In the genomic region with DNA sequence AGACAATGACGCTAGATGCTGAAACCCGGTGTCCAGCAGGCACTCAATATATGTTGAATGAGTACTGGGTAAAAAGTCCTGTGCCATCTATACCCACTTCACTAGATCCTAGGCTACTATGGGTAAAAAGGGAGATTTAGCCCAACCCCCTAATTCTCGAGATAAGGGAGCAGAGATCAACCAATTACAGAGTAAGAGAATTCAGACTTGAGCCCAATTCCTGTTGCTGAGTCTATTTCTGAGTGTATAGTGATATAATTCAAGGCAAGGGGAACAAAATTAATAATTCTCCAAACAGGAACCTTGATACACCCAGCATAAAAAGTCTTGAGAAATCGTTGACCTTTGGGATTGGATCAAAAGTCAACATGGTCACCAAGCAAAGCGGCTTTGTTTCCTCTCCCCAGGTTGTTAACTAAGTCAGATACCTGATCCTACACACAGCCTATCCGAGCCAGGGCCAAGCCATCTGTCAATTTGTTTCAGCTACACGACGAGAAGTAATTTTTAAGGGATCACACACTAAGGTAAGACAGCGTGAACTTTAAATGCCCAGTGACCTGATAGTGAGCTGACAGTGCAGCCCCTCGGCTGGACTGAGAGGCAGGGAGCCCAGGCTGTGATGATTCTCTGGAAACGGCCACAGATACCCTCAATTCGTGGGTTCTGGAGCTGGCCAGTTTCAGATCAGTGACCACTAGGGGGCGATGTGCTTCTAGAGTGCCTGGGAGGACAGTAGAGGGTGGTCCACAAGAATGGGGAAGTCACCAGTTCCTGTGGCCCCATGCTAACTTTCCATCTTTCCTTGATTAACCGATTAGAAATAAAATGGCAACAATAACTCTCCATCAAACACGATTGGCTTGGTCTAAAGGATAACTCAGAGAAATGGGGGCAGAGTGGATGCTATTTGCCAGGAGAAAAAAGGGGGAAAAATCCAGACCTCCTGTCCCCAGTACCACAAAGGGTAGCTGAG, we compare ENCODE assay signal across 1 cellular context.
TF ChIP-seq lines count a peak whose summit lies in the region.

No MANE protein-coding gene starts in this region.

TF ChIP-seq in HepG2, 621 proteins besides CTCF, POLR2A, EP300 and RAD21 (continued from another document and continues in another):
- TF ChIP-seq, protein P1, sequence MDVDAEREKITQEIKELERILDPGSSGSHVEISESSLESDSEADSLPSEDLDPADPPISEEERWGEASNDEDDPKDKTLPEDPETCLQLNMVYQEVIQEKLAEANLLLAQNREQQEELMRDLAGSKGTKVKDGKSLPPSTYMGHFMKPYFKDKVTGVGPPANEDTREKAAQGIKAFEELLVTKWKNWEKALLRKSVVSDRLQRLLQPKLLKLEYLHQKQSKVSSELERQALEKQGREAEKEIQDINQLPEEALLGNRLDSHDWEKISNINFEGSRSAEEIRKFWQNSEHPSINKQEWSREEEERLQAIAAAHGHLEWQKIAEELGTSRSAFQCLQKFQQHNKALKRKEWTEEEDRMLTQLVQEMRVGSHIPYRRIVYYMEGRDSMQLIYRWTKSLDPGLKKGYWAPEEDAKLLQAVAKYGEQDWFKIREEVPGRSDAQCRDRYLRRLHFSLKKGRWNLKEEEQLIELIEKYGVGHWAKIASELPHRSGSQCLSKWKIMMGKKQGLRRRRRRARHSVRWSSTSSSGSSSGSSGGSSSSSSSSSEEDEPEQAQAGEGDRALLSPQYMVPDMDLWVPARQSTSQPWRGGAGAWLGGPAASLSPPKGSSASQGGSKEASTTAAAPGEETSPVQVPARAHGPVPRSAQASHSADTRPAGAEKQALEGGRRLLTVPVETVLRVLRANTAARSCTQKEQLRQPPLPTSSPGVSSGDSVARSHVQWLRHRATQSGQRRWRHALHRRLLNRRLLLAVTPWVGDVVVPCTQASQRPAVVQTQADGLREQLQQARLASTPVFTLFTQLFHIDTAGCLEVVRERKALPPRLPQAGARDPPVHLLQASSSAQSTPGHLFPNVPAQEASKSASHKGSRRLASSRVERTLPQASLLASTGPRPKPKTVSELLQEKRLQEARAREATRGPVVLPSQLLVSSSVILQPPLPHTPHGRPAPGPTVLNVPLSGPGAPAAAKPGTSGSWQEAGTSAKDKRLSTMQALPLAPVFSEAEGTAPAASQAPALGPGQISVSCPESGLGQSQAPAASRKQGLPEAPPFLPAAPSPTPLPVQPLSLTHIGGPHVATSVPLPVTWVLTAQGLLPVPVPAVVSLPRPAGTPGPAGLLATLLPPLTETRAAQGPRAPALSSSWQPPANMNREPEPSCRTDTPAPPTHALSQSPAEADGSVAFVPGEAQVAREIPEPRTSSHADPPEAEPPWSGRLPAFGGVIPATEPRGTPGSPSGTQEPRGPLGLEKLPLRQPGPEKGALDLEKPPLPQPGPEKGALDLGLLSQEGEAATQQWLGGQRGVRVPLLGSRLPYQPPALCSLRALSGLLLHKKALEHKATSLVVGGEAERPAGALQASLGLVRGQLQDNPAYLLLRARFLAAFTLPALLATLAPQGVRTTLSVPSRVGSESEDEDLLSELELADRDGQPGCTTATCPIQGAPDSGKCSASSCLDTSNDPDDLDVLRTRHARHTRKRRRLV (CRISPR knock-in tag; IDR thresholded peaks at IDR 0.05), result 0 out of 2 replicates have a peak, but pooled peaks have one; percentile 6
- TF ChIP-seq, protein P2, sequence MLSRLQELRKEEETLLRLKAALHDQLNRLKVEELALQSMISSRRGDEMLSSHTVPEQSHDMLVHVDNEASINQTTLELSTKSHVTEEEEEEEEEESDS (CRISPR knock-in tag; IDR thresholded peaks at IDR 0.05; ENCODE audit: borderline replicate concordance), result 0 out of 2 replicates have a peak, but pooled peaks have one; percentile 38
- peak; percentile 47; the same call in 1 of the 2 replicates for TF ChIP-seq SALL2 (CRISPR knock-in tag; IDR thresholded peaks at IDR 0.05)
- TF ChIP-seq NCOA2 (CRISPR knock-in tag; IDR thresholded peaks at IDR 0.05), result peak; percentile 59
- TF ChIP-seq HDAC1 (CRISPR knock-in tag; IDR thresholded peaks at IDR 0.05), result peak; percentile 56
- TF ChIP-seq, protein P3, sequence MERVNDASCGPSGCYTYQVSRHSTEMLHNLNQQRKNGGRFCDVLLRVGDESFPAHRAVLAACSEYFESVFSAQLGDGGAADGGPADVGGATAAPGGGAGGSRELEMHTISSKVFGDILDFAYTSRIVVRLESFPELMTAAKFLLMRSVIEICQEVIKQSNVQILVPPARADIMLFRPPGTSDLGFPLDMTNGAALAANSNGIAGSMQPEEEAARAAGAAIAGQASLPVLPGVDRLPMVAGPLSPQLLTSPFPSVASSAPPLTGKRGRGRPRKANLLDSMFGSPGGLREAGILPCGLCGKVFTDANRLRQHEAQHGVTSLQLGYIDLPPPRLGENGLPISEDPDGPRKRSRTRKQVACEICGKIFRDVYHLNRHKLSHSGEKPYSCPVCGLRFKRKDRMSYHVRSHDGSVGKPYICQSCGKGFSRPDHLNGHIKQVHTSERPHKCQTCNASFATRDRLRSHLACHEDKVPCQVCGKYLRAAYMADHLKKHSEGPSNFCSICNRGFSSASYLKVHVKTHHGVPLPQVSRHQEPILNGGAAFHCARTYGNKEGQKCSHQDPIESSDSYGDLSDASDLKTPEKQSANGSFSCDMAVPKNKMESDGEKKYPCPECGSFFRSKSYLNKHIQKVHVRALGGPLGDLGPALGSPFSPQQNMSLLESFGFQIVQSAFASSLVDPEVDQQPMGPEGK (CRISPR knock-in tag; IDR thresholded peaks at IDR 0.05), result peak; percentile 67
- TF ChIP-seq, protein P4, sequence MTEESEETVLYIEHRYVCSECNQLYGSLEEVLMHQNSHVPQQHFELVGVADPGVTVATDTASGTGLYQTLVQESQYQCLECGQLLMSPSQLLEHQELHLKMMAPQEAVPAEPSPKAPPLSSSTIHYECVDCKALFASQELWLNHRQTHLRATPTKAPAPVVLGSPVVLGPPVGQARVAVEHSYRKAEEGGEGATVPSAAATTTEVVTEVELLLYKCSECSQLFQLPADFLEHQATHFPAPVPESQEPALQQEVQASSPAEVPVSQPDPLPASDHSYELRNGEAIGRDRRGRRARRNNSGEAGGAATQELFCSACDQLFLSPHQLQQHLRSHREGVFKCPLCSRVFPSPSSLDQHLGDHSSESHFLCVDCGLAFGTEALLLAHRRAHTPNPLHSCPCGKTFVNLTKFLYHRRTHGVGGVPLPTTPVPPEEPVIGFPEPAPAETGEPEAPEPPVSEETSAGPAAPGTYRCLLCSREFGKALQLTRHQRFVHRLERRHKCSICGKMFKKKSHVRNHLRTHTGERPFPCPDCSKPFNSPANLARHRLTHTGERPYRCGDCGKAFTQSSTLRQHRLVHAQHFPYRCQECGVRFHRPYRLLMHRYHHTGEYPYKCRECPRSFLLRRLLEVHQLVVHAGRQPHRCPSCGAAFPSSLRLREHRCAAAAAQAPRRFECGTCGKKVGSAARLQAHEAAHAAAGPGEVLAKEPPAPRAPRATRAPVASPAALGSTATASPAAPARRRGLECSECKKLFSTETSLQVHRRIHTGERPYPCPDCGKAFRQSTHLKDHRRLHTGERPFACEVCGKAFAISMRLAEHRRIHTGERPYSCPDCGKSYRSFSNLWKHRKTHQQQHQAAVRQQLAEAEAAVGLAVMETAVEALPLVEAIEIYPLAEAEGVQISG (CRISPR knock-in tag; IDR thresholded peaks at IDR 0.05), result peak; percentile 56
- no peak for TF ChIP-seq ZNF256 (CRISPR knock-in tag; conservative IDR thresholded peaks at IDR 0.05)
- TF ChIP-seq ZBTB38 (CRISPR knock-in tag; IDR thresholded peaks at IDR 0.05), result peak; percentile 85
- no peak for TF ChIP-seq ATF7 (IDR thresholded peaks at IDR 0.05)
- TF ChIP-seq ATF7 (CRISPR knock-in tag; IDR thresholded peaks at IDR 0.05), result peak; percentile 53; the same call in 1 of the 2 replicates
- TF ChIP-seq TOE1 (CRISPR knock-in tag; IDR thresholded peaks at IDR 0.05), result peak; percentile 38; the same call in 1 of the 2 replicates
- 0 out of 2 replicates have a peak, but pooled peaks have one; percentile 50 for TF ChIP-seq ZNF24 (IDR thresholded peaks at IDR 0.05)
- TF ChIP-seq, protein P5, sequence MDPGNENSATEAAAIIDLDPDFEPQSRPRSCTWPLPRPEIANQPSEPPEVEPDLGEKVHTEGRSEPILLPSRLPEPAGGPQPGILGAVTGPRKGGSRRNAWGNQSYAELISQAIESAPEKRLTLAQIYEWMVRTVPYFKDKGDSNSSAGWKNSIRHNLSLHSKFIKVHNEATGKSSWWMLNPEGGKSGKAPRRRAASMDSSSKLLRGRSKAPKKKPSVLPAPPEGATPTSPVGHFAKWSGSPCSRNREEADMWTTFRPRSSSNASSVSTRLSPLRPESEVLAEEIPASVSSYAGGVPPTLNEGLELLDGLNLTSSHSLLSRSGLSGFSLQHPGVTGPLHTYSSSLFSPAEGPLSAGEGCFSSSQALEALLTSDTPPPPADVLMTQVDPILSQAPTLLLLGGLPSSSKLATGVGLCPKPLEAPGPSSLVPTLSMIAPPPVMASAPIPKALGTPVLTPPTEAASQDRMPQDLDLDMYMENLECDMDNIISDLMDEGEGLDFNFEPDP (CRISPR knock-in tag; conservative IDR thresholded peaks at IDR 0.05), result 0 out of 2 replicates have a peak, but pooled peaks have one; percentile 52
- TF ChIP-seq ZNF614 (CRISPR knock-in tag; IDR thresholded peaks at IDR 0.05; ENCODE audit: borderline replicate concordance), result peak; percentile 58; the same call in 1 of the 2 replicates
- peak; percentile 75; the same call in 1 of the 2 replicates for TF ChIP-seq ZSCAN22 (CRISPR knock-in tag; IDR thresholded peaks at IDR 0.05)
- peak; percentile 93 for TF ChIP-seq HNF4G (IDR thresholded peaks at IDR 0.05; ENCODE audit: borderline replicate concordance, low read depth, low read length)
- TF ChIP-seq HNF4G (CRISPR knock-in tag; IDR thresholded peaks at IDR 0.05; ENCODE audit: borderline replicate concordance, low read depth), result peak; percentile 51; the same call in 1 of the 2 replicates
- peak; percentile 86; the same call in 1 of the 2 replicates for TF ChIP-seq GTF3A (CRISPR knock-in tag; conservative IDR thresholded peaks at IDR 0.05)
- TF ChIP-seq, protein P6, sequence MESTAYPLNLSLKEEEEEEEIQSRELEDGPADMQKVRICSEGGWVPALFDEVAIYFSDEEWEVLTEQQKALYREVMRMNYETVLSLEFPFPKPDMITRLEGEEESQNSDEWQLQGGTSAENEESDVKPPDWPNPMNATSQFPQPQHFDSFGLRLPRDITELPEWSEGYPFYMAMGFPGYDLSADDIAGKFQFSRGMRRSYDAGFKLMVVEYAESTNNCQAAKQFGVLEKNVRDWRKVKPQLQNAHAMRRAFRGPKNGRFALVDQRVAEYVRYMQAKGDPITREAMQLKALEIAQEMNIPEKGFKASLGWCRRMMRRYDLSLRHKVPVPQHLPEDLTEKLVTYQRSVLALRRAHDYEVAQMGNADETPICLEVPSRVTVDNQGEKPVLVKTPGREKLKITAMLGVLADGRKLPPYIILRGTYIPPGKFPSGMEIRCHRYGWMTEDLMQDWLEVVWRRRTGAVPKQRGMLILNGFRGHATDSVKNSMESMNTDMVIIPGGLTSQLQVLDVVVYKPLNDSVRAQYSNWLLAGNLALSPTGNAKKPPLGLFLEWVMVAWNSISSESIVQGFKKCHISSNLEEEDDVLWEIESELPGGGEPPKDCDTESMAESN (CRISPR knock-in tag; conservative IDR thresholded peaks at IDR 0.05), result 0 out of 2 replicates have a peak, but pooled peaks have one; percentile 42
- no peak for TF ChIP-seq U2AF2 (IDR thresholded peaks at IDR 0.05; ENCODE audit: low read depth, low read length)
- TF ChIP-seq, protein P7, sequence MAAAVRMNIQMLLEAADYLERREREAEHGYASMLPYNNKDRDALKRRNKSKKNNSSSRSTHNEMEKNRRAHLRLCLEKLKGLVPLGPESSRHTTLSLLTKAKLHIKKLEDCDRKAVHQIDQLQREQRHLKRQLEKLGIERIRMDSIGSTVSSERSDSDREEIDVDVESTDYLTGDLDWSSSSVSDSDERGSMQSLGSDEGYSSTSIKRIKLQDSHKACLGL (CRISPR knock-in tag; IDR thresholded peaks at IDR 0.05), result no peak
- 0 out of 2 replicates have a peak, but pooled peaks have one; percentile 19 for TF ChIP-seq HNRNPL (IDR thresholded peaks at IDR 0.05; ENCODE audit: low read depth, low read length)
- TF ChIP-seq, protein P8, sequence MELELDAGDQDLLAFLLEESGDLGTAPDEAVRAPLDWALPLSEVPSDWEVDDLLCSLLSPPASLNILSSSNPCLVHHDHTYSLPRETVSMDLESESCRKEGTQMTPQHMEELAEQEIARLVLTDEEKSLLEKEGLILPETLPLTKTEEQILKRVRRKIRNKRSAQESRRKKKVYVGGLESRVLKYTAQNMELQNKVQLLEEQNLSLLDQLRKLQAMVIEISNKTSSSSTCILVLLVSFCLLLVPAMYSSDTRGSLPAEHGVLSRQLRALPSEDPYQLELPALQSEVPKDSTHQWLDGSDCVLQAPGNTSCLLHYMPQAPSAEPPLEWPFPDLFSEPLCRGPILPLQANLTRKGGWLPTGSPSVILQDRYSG (CRISPR knock-in tag; IDR thresholded peaks at IDR 0.05), result no peak
- peak; percentile 55 for TF ChIP-seq ZNF12 (CRISPR knock-in tag; IDR thresholded peaks at IDR 0.05)
- peak; percentile 74; the same call in 1 of the 2 replicates for TF ChIP-seq MEIS2 (CRISPR knock-in tag; IDR thresholded peaks at IDR 0.05)
- TF ChIP-seq, protein P9, sequence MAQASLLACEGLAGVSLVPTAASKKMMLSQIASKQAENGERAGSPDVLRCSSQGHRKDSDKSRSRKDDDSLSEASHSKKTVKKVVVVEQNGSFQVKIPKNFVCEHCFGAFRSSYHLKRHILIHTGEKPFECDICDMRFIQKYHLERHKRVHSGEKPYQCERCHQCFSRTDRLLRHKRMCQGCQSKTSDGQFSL (CRISPR knock-in tag; IDR thresholded peaks at IDR 0.05), result no peak
- TF ChIP-seq RFXAP (CRISPR knock-in tag; IDR thresholded peaks at IDR 0.05; ENCODE audit: borderline replicate concordance), result peak; percentile 47; the same call in 1 of the 2 replicates
- peak; percentile 64 for TF ChIP-seq THAP11 (CRISPR knock-in tag; IDR thresholded peaks at IDR 0.05)
- TF ChIP-seq, protein P10, sequence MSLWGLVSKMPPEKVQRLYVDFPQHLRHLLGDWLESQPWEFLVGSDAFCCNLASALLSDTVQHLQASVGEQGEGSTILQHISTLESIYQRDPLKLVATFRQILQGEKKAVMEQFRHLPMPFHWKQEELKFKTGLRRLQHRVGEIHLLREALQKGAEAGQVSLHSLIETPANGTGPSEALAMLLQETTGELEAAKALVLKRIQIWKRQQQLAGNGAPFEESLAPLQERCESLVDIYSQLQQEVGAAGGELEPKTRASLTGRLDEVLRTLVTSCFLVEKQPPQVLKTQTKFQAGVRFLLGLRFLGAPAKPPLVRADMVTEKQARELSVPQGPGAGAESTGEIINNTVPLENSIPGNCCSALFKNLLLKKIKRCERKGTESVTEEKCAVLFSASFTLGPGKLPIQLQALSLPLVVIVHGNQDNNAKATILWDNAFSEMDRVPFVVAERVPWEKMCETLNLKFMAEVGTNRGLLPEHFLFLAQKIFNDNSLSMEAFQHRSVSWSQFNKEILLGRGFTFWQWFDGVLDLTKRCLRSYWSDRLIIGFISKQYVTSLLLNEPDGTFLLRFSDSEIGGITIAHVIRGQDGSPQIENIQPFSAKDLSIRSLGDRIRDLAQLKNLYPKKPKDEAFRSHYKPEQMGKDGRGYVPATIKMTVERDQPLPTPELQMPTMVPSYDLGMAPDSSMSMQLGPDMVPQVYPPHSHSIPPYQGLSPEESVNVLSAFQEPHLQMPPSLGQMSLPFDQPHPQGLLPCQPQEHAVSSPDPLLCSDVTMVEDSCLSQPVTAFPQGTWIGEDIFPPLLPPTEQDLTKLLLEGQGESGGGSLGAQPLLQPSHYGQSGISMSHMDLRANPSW (CRISPR knock-in tag; IDR thresholded peaks at IDR 0.05; ENCODE audit: borderline replicate concordance), result peak; percentile 8; the same call in 1 of the 2 replicates
- TF ChIP-seq ZNF660 (CRISPR knock-in tag; IDR thresholded peaks at IDR 0.05; ENCODE audit: borderline replicate concordance, low read depth), result no peak
